Comparison of ENCODE assay signal across 1 cellular context in the genomic region with DNA sequence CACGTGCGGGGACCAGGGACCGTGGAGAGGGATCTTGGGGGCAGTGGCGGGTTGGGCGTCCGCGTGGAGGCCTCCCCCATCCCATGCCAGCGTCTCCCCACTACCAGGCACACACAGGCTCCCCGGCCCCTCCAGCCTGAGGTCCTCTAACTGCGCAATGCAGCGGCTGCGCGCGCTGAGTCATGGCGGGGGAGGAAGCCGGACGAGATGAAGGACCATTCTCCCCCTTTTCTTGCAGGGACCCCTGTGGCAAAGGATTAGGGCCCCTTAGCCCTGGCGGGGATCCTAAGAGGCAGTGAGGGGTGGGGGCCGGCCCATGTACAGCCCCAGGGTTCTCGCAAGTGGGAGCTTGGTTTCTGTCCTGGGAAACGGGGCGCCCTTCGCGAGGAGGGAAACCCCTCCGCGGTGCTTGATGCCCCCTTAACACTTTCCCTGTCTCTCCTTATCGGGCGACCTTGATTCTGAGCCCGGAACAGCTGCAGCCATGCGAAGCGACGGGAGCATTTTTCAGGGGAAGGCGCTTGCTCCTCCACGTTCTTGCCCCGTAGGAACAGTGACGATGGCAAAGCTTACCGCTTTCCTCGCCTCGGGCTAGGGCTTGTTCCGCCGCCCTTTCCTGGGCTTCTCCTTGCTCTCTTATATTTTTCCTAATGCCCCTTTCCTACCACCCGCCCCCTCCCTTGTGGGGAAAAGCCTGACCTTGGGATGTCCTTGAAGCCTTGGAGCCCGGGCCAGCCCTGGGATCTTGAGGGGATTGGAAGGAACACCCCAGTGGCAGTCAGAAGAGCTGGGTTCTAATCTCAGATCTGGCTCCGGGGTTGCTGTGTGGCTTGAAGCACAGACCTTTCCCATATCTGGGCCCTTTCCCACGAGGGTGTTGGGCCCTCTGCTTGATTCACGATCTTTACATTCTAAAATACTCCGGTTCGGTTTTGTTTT.
A peak's percentile ranks its signal among the peaks of the same experiment; 100 is the strongest.
TF ChIP-seq lines count a peak whose summit lies in the region.

No MANE protein-coding gene starts in this region.

TF ChIP-seq in HepG2, 621 proteins besides CTCF, POLR2A, EP300 and RAD21 (continued from another document and continues in another):
- TF ChIP-seq, protein P1, sequence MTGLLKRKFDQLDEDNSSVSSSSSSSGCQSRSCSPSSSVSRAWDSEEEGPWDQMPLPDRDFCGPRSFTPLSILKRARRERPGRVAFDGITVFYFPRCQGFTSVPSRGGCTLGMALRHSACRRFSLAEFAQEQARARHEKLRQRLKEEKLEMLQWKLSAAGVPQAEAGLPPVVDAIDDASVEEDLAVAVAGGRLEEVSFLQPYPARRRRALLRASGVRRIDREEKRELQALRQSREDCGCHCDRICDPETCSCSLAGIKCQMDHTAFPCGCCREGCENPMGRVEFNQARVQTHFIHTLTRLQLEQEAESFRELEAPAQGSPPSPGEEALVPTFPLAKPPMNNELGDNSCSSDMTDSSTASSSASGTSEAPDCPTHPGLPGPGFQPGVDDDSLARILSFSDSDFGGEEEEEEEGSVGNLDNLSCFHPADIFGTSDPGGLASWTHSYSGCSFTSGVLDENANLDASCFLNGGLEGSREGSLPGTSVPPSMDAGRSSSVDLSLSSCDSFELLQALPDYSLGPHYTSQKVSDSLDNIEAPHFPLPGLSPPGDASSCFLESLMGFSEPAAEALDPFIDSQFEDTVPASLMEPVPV (CRISPR knock-in tag; IDR thresholded peaks at IDR 0.05), result no peak
- TF ChIP-seq, protein P2, sequence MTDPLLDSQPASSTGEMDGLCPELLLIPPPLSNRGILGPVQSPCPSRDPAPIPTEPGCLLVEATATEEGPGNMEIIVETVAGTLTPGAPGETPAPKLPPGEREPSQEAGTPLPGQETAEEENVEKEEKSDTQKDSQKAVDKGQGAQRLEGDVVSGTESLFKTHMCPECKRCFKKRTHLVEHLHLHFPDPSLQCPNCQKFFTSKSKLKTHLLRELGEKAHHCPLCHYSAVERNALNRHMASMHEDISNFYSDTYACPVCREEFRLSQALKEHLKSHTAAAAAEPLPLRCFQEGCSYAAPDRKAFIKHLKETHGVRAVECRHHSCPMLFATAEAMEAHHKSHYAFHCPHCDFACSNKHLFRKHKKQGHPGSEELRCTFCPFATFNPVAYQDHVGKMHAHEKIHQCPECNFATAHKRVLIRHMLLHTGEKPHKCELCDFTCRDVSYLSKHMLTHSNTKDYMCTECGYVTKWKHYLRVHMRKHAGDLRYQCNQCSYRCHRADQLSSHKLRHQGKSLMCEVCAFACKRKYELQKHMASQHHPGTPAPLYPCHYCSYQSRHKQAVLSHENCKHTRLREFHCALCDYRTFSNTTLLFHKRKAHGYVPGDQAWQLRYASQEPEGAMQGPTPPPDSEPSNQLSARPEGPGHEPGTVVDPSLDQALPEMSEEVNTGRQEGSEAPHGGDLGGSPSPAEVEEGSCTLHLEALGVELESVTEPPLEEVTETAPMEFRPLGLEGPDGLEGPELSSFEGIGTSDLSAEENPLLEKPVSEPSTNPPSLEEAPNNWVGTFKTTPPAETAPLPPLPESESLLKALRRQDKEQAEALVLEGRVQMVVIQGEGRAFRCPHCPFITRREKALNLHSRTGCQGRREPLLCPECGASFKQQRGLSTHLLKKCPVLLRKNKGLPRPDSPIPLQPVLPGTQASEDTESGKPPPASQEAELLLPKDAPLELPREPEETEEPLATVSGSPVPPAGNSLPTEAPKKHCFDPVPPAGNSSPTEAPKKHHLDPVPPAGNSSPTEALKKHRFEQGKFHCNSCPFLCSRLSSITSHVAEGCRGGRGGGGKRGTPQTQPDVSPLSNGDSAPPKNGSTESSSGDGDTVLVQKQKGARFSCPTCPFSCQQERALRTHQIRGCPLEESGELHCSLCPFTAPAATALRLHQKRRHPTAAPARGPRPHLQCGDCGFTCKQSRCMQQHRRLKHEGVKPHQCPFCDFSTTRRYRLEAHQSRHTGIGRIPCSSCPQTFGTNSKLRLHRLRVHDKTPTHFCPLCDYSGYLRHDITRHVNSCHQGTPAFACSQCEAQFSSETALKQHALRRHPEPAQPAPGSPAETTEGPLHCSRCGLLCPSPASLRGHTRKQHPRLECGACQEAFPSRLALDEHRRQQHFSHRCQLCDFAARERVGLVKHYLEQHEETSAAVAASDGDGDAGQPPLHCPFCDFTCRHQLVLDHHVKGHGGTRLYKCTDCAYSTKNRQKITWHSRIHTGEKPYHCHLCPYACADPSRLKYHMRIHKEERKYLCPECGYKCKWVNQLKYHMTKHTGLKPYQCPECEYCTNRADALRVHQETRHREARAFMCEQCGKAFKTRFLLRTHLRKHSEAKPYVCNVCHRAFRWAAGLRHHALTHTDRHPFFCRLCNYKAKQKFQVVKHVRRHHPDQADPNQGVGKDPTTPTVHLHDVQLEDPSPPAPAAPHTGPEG (CRISPR knock-in tag; IDR thresholded peaks at IDR 0.05), result no peak
- TF ChIP-seq, protein P3, sequence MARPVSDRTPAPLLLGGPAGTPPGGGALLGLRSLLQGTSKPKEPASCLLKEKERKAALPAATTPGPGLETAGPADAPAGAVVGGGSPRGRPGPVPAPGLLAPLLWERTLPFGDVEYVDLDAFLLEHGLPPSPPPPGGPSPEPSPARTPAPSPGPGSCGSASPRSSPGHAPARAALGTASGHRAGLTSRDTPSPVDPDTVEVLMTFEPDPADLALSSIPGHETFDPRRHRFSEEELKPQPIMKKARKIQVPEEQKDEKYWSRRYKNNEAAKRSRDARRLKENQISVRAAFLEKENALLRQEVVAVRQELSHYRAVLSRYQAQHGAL (CRISPR knock-in tag; IDR thresholded peaks at IDR 0.05; ENCODE audit: not compliant biosample characterization), result no peak
- no peak for TF ChIP-seq SMC3 (IDR thresholded peaks at IDR 0.05; ENCODE audit: low read length)
- TF ChIP-seq, protein P4, sequence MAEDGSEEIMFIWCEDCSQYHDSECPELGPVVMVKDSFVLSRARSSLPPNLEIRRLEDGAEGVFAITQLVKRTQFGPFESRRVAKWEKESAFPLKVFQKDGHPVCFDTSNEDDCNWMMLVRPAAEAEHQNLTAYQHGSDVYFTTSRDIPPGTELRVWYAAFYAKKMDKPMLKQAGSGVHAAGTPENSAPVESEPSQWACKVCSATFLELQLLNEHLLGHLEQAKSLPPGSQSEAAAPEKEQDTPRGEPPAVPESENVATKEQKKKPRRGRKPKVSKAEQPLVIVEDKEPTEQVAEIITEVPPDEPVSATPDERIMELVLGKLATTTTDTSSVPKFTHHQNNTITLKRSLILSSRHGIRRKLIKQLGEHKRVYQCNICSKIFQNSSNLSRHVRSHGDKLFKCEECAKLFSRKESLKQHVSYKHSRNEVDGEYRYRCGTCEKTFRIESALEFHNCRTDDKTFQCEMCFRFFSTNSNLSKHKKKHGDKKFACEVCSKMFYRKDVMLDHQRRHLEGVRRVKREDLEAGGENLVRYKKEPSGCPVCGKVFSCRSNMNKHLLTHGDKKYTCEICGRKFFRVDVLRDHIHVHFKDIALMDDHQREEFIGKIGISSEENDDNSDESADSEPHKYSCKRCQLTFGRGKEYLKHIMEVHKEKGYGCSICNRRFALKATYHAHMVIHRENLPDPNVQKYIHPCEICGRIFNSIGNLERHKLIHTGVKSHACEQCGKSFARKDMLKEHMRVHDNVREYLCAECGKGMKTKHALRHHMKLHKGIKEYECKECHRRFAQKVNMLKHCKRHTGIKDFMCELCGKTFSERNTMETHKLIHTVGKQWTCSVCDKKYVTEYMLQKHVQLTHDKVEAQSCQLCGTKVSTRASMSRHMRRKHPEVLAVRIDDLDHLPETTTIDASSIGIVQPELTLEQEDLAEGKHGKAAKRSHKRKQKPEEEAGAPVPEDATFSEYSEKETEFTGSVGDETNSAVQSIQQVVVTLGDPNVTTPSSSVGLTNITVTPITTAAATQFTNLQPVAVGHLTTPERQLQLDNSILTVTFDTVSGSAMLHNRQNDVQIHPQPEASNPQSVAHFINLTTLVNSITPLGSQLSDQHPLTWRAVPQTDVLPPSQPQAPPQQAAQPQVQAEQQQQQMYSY (CRISPR knock-in tag; IDR thresholded peaks at IDR 0.05), result no peak
- TF ChIP-seq ZNF430 (CRISPR knock-in tag; IDR thresholded peaks at IDR 0.05), result no peak
- peak; percentile 50; the same call in 1 of the 2 replicates for TF ChIP-seq CCDC6 (CRISPR knock-in tag; IDR thresholded peaks at IDR 0.05)
- TF ChIP-seq EZH2 (conservative IDR thresholded peaks at IDR 0.05; ENCODE audit: low read depth, low read length), result no peak
- TF ChIP-seq ZNF790 (CRISPR knock-in tag; IDR thresholded peaks at IDR 0.05; ENCODE audit: borderline replicate concordance), result peak; percentile 82
- no peak for TF ChIP-seq PTBP1 (IDR thresholded peaks at IDR 0.05; ENCODE audit: low read depth, low read length, poor library complexity, severe bottlenecking)
- TF ChIP-seq ATF7-NPFF (CRISPR knock-in tag; IDR thresholded peaks at IDR 0.05; ENCODE audit: low read depth), result no peak; the same call in 1 of the 2 replicates
- no peak for TF ChIP-seq SOX13 (IDR thresholded peaks at IDR 0.05)
- TF ChIP-seq SOX13 (CRISPR knock-in tag; conservative IDR thresholded peaks at IDR 0.05 in 1 of 2, IDR thresholded peaks at IDR 0.05 in 1 of 2), result no peak
- TF ChIP-seq MAFK (conservative IDR thresholded peaks at IDR 0.05 in 1 of 2, IDR thresholded peaks at IDR 0.05 in 1 of 2; ENCODE audit: low read length in 2 of 2), result no peak
- no peak for TF ChIP-seq KDM2A (CRISPR knock-in tag; IDR thresholded peaks at IDR 0.05; ENCODE audit: borderline replicate concordance, low read depth)
- TF ChIP-seq MED1 (CRISPR knock-in tag; IDR thresholded peaks at IDR 0.05), result no peak
- 0 out of 2 replicates have a peak, but pooled peaks have one; percentile 27 for TF ChIP-seq ZNF530 (CRISPR knock-in tag; IDR thresholded peaks at IDR 0.05; ENCODE audit: low read depth)
- TF ChIP-seq, protein P5, sequence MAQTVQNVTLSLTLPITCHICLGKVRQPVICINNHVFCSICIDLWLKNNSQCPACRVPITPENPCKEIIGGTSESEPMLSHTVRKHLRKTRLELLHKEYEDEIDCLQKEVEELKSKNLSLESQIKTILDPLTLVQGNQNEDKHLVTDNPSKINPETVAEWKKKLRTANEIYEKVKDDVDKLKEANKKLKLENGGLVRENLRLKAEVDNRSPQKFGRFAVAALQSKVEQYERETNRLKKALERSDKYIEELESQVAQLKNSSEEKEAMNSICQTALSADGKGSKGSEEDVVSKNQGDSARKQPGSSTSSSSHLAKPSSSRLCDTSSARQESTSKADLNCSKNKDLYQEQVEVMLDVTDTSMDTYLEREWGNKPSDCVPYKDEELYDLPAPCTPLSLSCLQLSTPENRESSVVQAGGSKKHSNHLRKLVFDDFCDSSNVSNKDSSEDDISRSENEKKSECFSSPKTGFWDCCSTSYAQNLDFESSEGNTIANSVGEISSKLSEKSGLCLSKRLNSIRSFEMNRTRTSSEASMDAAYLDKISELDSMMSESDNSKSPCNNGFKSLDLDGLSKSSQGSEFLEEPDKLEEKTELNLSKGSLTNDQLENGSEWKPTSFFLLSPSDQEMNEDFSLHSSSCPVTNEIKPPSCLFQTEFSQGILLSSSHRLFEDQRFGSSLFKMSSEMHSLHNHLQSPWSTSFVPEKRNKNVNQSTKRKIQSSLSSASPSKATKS (CRISPR knock-in tag; IDR thresholded peaks at IDR 0.05), result no peak
- TF ChIP-seq KLF15 (CRISPR knock-in tag; IDR thresholded peaks at IDR 0.05; ENCODE audit: borderline replicate concordance), result no peak
- TF ChIP-seq, protein P6, sequence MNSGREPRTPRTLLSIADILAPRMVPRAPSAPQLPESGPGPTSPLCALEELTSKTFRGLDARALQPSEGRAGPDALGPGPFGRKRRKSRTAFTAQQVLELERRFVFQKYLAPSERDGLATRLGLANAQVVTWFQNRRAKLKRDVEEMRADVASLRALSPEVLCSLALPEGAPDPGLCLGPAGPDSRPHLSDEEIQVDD (CRISPR knock-in tag; IDR thresholded peaks at IDR 0.05; ENCODE audit: borderline replicate concordance), result 0 out of 2 replicates have a peak, but pooled peaks have one; percentile 86
- no peak for TF ChIP-seq NR3C1 (CRISPR knock-in tag; IDR thresholded peaks at IDR 0.05)
- TF ChIP-seq, protein P7, sequence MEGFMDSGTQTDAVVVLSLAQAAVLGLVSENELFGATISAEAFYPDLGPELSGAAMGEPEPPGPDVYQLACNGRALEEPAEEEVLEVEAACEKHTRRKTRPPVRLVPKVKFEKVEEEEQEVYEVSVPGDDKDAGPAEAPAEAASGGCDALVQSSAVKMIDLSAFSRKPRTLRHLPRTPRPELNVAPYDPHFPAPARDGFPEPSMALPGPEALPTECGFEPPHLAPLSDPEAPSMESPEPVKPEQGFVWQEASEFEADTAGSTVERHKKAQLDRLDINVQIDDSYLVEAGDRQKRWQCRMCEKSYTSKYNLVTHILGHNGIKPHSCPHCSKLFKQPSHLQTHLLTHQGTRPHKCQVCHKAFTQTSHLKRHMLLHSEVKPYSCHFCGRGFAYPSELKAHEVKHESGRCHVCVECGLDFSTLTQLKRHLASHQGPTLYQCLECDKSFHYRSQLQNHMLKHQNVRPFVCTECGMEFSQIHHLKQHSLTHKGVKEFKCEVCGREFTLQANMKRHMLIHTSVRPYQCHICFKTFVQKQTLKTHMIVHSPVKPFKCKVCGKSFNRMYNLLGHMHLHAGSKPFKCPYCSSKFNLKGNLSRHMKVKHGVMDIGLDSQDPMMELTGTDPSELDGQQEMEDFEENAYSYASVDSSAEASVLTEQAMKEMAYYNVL (CRISPR knock-in tag; IDR thresholded peaks at IDR 0.05; ENCODE audit: borderline replicate concordance), result no peak
- TF ChIP-seq, protein P8, sequence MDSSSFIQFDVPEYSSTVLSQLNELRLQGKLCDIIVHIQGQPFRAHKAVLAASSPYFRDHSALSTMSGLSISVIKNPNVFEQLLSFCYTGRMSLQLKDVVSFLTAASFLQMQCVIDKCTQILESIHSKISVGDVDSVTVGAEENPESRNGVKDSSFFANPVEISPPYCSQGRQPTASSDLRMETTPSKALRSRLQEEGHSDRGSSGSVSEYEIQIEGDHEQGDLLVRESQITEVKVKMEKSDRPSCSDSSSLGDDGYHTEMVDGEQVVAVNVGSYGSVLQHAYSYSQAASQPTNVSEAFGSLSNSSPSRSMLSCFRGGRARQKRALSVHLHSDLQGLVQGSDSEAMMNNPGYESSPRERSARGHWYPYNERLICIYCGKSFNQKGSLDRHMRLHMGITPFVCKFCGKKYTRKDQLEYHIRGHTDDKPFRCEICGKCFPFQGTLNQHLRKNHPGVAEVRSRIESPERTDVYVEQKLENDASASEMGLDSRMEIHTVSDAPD (CRISPR knock-in tag; IDR thresholded peaks at IDR 0.05), result 0 out of 2 replicates have a peak, but pooled peaks have one; percentile 52
- TF ChIP-seq SALL1 (CRISPR knock-in tag; IDR thresholded peaks at IDR 0.05), result no peak; the same call in 1 of the 2 replicates
- TF ChIP-seq ARID2 (CRISPR knock-in tag; IDR thresholded peaks at IDR 0.05; ENCODE audit: borderline replicate concordance), result no peak
- TF ChIP-seq MTF1 (CRISPR knock-in tag; IDR thresholded peaks at IDR 0.05), result no peak
- TF ChIP-seq ZNF432 (CRISPR knock-in tag; IDR thresholded peaks at IDR 0.05; ENCODE audit: borderline replicate concordance), result no peak
- TF ChIP-seq, protein P9, sequence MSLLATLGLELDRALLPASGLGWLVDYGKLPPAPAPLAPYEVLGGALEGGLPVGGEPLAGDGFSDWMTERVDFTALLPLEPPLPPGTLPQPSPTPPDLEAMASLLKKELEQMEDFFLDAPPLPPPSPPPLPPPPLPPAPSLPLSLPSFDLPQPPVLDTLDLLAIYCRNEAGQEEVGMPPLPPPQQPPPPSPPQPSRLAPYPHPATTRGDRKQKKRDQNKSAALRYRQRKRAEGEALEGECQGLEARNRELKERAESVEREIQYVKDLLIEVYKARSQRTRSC (CRISPR knock-in tag; IDR thresholded peaks at IDR 0.05; ENCODE audit: low read depth), result no peak
- TF ChIP-seq, protein P10, sequence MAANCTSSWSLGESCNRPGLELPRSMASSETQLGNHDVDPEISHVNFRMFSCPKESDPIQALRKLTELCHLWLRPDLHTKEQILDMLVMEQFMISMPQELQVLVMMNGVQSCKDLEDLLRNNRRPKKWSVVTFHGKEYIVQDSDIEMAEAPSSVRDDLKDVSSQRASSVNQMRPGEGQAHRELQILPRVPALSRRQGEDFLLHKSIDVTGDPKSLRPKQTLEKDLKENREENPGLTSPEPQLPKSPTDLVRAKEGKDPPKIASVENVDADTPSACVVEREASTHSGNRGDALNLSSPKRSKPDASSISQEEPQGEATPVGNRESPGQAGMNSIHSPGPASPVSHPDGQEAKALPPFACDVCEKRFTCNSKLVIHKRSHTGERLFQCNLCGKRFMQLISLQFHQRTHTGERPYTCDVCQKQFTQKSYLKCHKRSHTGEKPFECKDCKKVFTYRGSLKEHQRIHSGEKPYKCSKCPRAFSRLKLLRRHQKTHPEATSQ (CRISPR knock-in tag; IDR thresholded peaks at IDR 0.05; ENCODE audit: borderline replicate concordance), result no peak
- no peak for TF ChIP-seq ZNF24 (IDR thresholded peaks at IDR 0.05)
